Comparison of ENCODE assay signal across 8 cellular contexts in the genomic region with DNA sequence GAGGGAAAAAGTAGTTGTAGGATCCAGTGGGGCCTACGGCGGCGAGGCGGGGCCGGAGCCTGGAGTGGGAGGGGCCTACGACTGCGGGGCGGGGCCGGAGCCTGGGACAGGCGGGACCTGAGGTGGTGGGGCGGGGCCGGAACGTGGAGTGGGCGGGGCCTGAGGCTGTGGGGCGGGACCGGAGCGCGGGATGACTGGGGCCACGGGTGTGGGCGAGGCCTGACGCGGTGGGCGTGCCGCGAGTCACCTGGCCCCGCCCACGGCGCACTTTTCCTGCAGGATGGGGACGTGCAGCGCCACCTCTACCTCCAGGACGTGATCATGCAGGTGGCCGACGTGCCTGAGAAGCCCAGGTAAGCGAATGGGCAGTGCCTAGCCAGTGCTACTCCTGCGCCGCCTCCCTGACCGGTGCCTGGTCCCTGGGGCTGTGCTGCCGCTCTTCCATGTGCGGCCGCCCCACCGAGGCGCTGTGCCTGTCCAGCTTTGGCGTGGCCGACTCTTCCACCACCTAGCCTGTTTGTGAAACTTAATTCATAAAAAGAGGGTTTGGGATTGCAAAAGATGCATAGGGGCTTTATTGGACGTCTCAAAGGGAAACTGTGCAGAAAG. TPM values are rescaled to one million over a fixed set of nuclear protein-coding genes. Genes with fewer than 3 reads are reported as not detected.
A peak's percentile ranks its signal among the peaks of the same experiment; 100 is the strongest.
DNase-seq lines count a peak whose midpoint lies in the region; ATAC-seq and TF ChIP-seq lines count a peak whose summit lies in the region.

No MANE protein-coding gene starts in this region.

- peak overlapping the region; percentile 91 to 93 for H3K27ac ChIP-seq in right atrium auricular region
- H3K27ac ChIP-seq in uterus = peak overlapping the region; percentile 92 to 97

- H3K4me1 Mint-ChIP-seq in T-helper 17 cell = peaks cover 19% of the 10 kb centered on the region

- H3K36me3 Mint-ChIP-seq in T-helper 17 cell (ENCODE audit: low read depth) = peaks cover 5% of the 10 kb centered on the region

- peak overlapping the region; percentile 2 for H3K27ac Mint-ChIP-seq in T-helper 17 cell

- ATAC-seq in HG02623 (IDR thresholded peaks at IDR 0.05; ENCODE audit: unreplicated experiment) = peak; percentile 65
- peak; percentile 80 for ATAC-seq in T-helper 17 cell

- TF ChIP-seq POLR2A in uterus (IDR thresholded peaks at IDR 0.05) = no peak

- H3K27me3 Mint-ChIP-seq in T-helper 17 cell = no peaks in the 10 kb centered on the region

- intact Hi-C loops in uterus (cut with DNase I; ENCODE audit: low total_unique reads) = no loop called here

- TF ChIP-seq CTCF in GM10266 (IDR thresholded peaks at IDR 0.05; ENCODE audit: control insufficient read depth, insufficient read depth, low read depth, missing control alignments) (no peak), right atrium auricular region (IDR thresholded peaks at IDR 0.05) (no peak), uterus (IDR thresholded peaks at IDR 0.05) (no peak)

- H3K4me3 ChIP-seq in right atrium auricular region = peak overlapping the region; percentile 94 to 98
- peak overlapping the region; percentile 72 to 89 for H3K4me3 ChIP-seq in uterus

- H3K36me3 ChIP-seq in right atrium auricular region = no peaks in the 10 kb centered on the region
- H3K36me3 ChIP-seq in uterus = no peaks in the 10 kb centered on the region

- H3K27me3 ChIP-seq in right atrium auricular region (no peaks in the 10 kb centered on the region), uterus (no peaks in the 10 kb centered on the region)

- H3K9me3 ChIP-seq in T-helper 17 cell (ENCODE audit: control insufficient read depth, low read length, poor library complexity, severe bottlenecking) (no peaks in the 10 kb centered on the region), right atrium auricular region (no peaks in the 10 kb centered on the region), uterus (no peaks in the 10 kb centered on the region)

- DNase-seq in GM10266 (ENCODE audit: extremely low spot score) (peak; percentile 99), NCI-H1092 (lab: John Stamatoyannopoulos, UW) (peak; percentile 62), T-helper 17 cell (peak; percentile 90 to 92 (median 91)), anterior cingulate cortex (lab: John Stamatoyannopoulos, UW) (peak in 57 of 58 donors; percentile 54 to 95 (median 87)), right atrium auricular region (ENCODE audit: low spot score) (peak; percentile 93), pulmonary artery endothelial cell (ENCODE audit: low read depth, low spot score) (peak; percentile 71), uterus (peak; percentile 93)

- peaks cover 0 to 34% of the 10 kb centered on the region in 2 donors for H3K4me1 ChIP-seq in right atrium auricular region
- peaks cover 5 to 13% of the 10 kb centered on the region in 2 donors for H3K4me1 ChIP-seq in uterus

- peak overlapping the region; percentile 95 for H3K4me3 Mint-ChIP-seq in T-helper 17 cell

RNA-seq across cellular contexts. Expression of a gene that starts 0.5 kb away (rescaled TPM):
- total RNA-seq in T-helper 17 cell = 10 to 100 TPM; 28.1 to 33.2 TPM
- 10 to 100 TPM; 28.1 to 31.9 TPM for total RNA-seq in right atrium auricular region
- 27.4 and 40.4 TPM in 2 replicates for total RNA-seq in pulmonary artery endothelial cell
- total RNA-seq in uterus = 10 to 100 TPM; 23.1 to 45.5 (median 30.0) TPM

RNA-seq across cellular contexts. Expression of a gene that starts 0.5 kb away (rescaled TPM):
- total RNA-seq in T-helper 17 cell (10 to 100 TPM; 73.6 to 75.4 TPM), right atrium auricular region (10 to 100 TPM; 22.1 to 30.4 TPM), pulmonary artery endothelial cell (59.4 and 60.9 TPM in 2 replicates), uterus (10 to 100 TPM; 26.8 to 61.9 (median 44.4) TPM)

RNA-seq across cellular contexts. Expression of a gene that starts 27.5 kb away (rescaled TPM):
- total RNA-seq in T-helper 17 cell = 1 to 10 TPM in 1 of 2 donors, under 1 TPM in 1; 0.96 to 1.9 TPM
- total RNA-seq in right atrium auricular region = under 1 TPM in 1 of 2 donors, not detected in 1; 0.98 TPM
- total RNA-seq in pulmonary artery endothelial cell = not detected in 2 replicates
- total RNA-seq in uterus = under 1 TPM in 1 of 4 donors, not detected in 3; 0.69 TPM

RNA-seq across cellular contexts. Expression of a gene that starts 32.5 kb away (rescaled TPM):
- total RNA-seq in T-helper 17 cell = 100 to 1,000 TPM; 157 to 188 TPM
- total RNA-seq in right atrium auricular region = 1 to 10 TPM in 1 of 2 donors, under 1 TPM in 1; 0.82 to 1.5 TPM
- 0.33 and 0.46 TPM in 2 replicates for total RNA-seq in pulmonary artery endothelial cell
- 1 to 10 TPM in 3 of 4 donors, not detected in 1; 5.1 to 7.6 (median 5.9) TPM for total RNA-seq in uterus

RNA-seq across cellular contexts. Expression of a gene that starts 38.0 kb away (rescaled TPM):
- total RNA-seq in T-helper 17 cell (not detected), right atrium auricular region (not detected), pulmonary artery endothelial cell (not detected in 2 replicates), uterus (not detected)

Comparison
In these comparisons a context has a peak if more than half of its experiments do, and no peak if none do; other contexts are left out.
1. Peak in every context shown above with its lines: DNase-seq, ATAC-seq, H3K4me3 ChIP-seq and H3K27ac ChIP-seq.